Comparison of ENCODE assay signal across 15 cellular contexts in genomic region chr14:76576047-76576741, GRCh38.
DNase-seq lines count a peak whose midpoint lies in the region; ATAC-seq, FAIRE-seq and TF ChIP-seq lines count a peak whose summit lies in the region.
"Had no signal": no experiment of that assay in that cellular context is flagged by ENCODE, and none has a peak within 500 bp of the region (broad histone marks: within the 10 kb centered on the region; RNA-seq: fewer than 3 reads in every experiment).

No MANE protein-coding gene starts in this region.

- H3K36me3 ChIP-seq in left ventricle myocardium inferior, result no peaks in the 10 kb centered on the region
- H3K36me3 ChIP-seq in Karpas-422 (ENCODE audit: insufficient read depth, low read length), result no peaks in the 10 kb centered on the region

- H3K9me3 ChIP-seq in left ventricle myocardium inferior (replicated peaks), result peaks cover 3% of the 10 kb centered on the region
- no peaks in the 10 kb centered on the region for H3K9me3 ChIP-seq in Karpas-422 (ENCODE audit: low read length)

- TF ChIP-seq POLR2A in GM12892 (IDR thresholded peaks at IDR 0.05; ENCODE audit: low read depth, low read length), result no peak

- no peak overlapping the region for H3K4me3 ChIP-seq in left ventricle myocardium inferior
- H3K4me3 ChIP-seq in Karpas-422 (ENCODE audit: low read length), result no peak overlapping the region

- CTCF ChIA-PET in RWPE1 (lab: Yijun Ruan, JAX), result interaction anchor here (0.7 kb wide), 1 partner anchor 200 kb away, joined by 3 read pairs; no protein-coding TSS in a partner anchor

- no peak overlapping the region for H3K4me2 ChIP-seq in Karpas-422 (ENCODE audit: low read depth, low read length, poor library complexity, severe bottlenecking)
- H3K4me2 ChIP-seq: KMS-11 had no signal

- intact Hi-C loops in left ventricle myocardium inferior (cut with micrococcal nuclease), result no loop called here

- no peak for FAIRE-seq in GM12892 (lab: Jason Lieb, UNC)

- no peaks in the 10 kb centered on the region for H3K79me2 ChIP-seq in Karpas-422 (ENCODE audit: low read length)

- POLR2A ChIA-PET in RWPE1 (lab: Yijun Ruan, JAX; ENCODE audit: low non-redundant PET), result no interaction called here

- in situ Hi-C loops in Caki2 (cut with HindIII; ENCODE audit: low pct_unique_long_range_greater_than_20kb, low sequenced_read_pairs), result no loop called here

- H3K4me1 ChIP-seq in left ventricle myocardium inferior, result peaks cover 17% of the 10 kb centered on the region
- no peaks in the 10 kb centered on the region for H3K4me1 ChIP-seq in Karpas-422 (ENCODE audit: low read length)

- peak; percentile 6 for DNase-seq in Caki2 (ENCODE audit: low read depth)
- DNase-seq in HS-5 (ENCODE audit: low read depth), result peak; percentile 9
- peak; percentile 5 for DNase-seq in RWPE1 (ENCODE audit: low spot score)
- no peak for DNase-seq in left ventricle myocardium inferior
- DNase-seq in GM12892 (ENCODE audit: insufficient read length), result no peak
- DNase-seq in Karpas-422, result no peak
- DNase-seq: activated CD8-positive, alpha-beta memory T cell treated with anti-CD3 and anti-CD28 coated beads for 24 hours; activated naive CD4-positive, alpha-beta T cell; CD4-positive, CD25-positive, alpha-beta regulatory T cell; hypothalamus; NCI-H526 treated with DMSO at 0.1 percent for 48 hours; SIG-M5 had no signal

- no peaks in the 10 kb centered on the region for H4K20me1 ChIP-seq in Karpas-422 (ENCODE audit: insufficient read depth, low read depth, low read length)

- no peak overlapping the region for H2AFZ ChIP-seq in Karpas-422 (ENCODE audit: low read length)

- no peak overlapping the region for H3K27ac ChIP-seq in RWPE1
- peak overlapping the region; percentile 21 for H3K27ac ChIP-seq in left ventricle myocardium inferior (replicated peaks)
- H3K27ac ChIP-seq in Karpas-422 (ENCODE audit: low read length), result no peak overlapping the region
- H3K27ac ChIP-seq: KMS-11 had no signal

- H3K9ac ChIP-seq in Karpas-422 (ENCODE audit: low read length), result no peak overlapping the region
- H3K9ac ChIP-seq: KMS-11 had no signal

- ATAC-seq in GM21423 (IDR thresholded peaks at IDR 0.05; ENCODE audit: unreplicated experiment) (no peak), GM18909 (IDR thresholded peaks at IDR 0.05; ENCODE audit: poor library complexity, unreplicated experiment) (no peak)

- H3K27me3 ChIP-seq in left ventricle myocardium inferior (ENCODE audit: low read depth), result peaks cover 18% of the 10 kb centered on the region
- no peaks in the 10 kb centered on the region for H3K27me3 ChIP-seq in Karpas-422 (ENCODE audit: low read length)

- TF ChIP-seq CTCF in RWPE1 (conservative IDR thresholded peaks at IDR 0.05; ENCODE audit: low read depth) (no peak), left ventricle myocardium inferior (IDR thresholded peaks at IDR 0.05; ENCODE audit: borderline replicate concordance) (no peak)

- H3K9me2 ChIP-seq in Karpas-422 (replicated peaks; ENCODE audit: insufficient read depth, low read length), result no peaks in the 10 kb centered on the region

Comparison
In these comparisons a context has a peak if more than half of its experiments do, and no peak if none do; other contexts are left out.
1. DNase-seq: peak in Caki2 (single experiment), HS-5 (single experiment) and RWPE1 (single experiment); none in left ventricle myocardium inferior (single experiment), GM12892 (single experiment) and Karpas-422 (single experiment).